31 cellular contexts compared by ENCODE assay signal in genomic region chr3:35120026-35120425, GRCh38.
"Had no signal": no experiment of that assay in that cellular context is flagged by ENCODE, and none has a peak within 500 bp of the region (broad histone marks: within the 10 kb centered on the region; RNA-seq: fewer than 3 reads in every experiment).

No MANE protein-coding gene starts in this region.

- H3K36me3 ChIP-seq: breast epithelium, MG63 had no signal

- H3K4me3 ChIP-seq: breast epithelium, K562, MG63, PC-9 had no signal

- ATAC-seq: activated naive CD4-positive, alpha-beta T cell treated with anti-CD3 and anti-CD28 coated beads, Interleukin-2, amount 50 U/mL, for 72 hours; activated T-cell treated with anti-CD3 and anti-CD28 coated beads, Interleukin-2, amount 50 U/mL, for 4 hours; K562; Right ventricle myocardium inferior had no signal

- H3K27ac ChIP-seq: breast epithelium, PC-9, RWPE1, VCaP had no signal

- H3K27me3 ChIP-seq: breast epithelium, MG63 had no signal

- H3K9me3 ChIP-seq: breast epithelium, MG63 had no signal

- DNase-seq: activated B cell treated with CpG ODN at 0.5 μM for 24 hours; activated CD4-positive, alpha-beta memory T cell treated with anti-CD3 and anti-CD28 coated beads for 36 hours; activated CD4-positive, alpha-beta T cell treated with anti-CD3 and anti-CD28 coated beads for 4 hours; activated CD4-positive, alpha-beta T cell treated with anti-CD3 and anti-CD28 coated beads, Interleukin-2, amount 50 U/mL, for 1 hour; activated CD4-positive, CD25-positive, alpha-beta regulatory T cell treated with anti-CD3 and anti-CD28 coated beads, Interleukin-2, amount 50 U/mL, for 72 hours; activated CD8-positive, alpha-beta memory T cell treated with anti-CD3 and anti-CD28 coated beads, Interleukin-2, amount 50 U/mL, for 4 hours; activated gamma-delta T cell treated with Interleukin-2 at 50 U/mL for 16 hours; activated naive CD4-positive, alpha-beta T cell treated with anti-CD3 and anti-CD28 coated beads for 36 hours; activated T-cell treated with anti-CD3 and anti-CD28 coated beads for 4 hours; activated T-cell treated with anti-CD3 and anti-CD28 coated beads, Interleukin-2, amount 50 U/mL, for 4 hours; anterior cingulate cortex; caudate nucleus; MG63; NCI-H1048; NCI-H1436 treated with DMSO at 0.1 percent for 48 hours; NCI-H1694 treated with DMSO at 0.1 percent for 48 hours; NCI-H2029; NCI-H345; NCI-H524 treated with DMSO at 0.1 percent for 48 hours; PC-9; SIG-M5; SW 1271; T-helper 1 cell; T-helper 2 cell; T-helper 9 cell had no signal

- H3K4me1 ChIP-seq: breast epithelium had no signal
